ENCODE assay signal across 22 cellular contexts in the genomic region with DNA sequence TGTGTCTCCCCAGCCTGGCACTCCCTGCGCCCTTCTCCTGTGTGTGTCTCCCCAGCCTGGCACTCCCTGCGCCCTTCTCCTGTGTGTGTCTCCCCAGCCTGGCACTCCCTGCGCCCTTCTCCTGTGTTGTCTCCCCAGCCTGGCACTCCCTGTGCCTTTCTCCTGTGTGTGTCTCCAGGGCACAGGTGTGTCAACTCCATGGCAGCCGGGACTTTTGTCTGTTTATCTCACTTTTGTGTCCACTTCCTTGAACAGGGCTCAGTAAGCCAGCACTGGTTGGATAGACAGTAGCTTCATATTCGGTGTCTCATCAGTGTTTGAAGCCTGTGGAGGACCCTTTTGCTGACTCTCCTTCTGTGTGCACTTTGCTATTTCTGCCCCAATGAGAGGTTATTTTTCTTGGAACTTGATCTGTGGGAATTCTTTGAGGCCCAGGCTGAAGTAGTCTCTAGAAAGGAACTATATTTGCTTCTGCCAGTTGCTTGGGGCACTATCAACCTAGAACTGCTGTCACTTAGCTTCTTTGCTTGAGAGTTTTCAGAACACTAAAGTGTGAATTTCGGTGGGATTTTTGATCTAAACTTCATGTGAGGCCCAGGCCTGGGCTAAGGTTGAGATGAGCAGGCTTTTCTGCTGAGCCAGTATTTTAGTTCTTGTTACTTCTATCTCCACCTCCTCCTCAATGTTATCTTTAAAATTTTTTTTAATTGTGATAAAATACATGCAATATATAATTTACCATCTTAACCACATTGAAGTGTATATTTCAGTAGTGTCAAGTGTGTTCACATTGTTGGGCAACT. TPM values are rescaled to one million over a fixed set of nuclear protein-coding genes. Genes with fewer than 3 reads are reported as not detected.
A peak's percentile ranks its signal among the peaks of the same experiment; 100 is the strongest.
DNase-seq lines count a peak whose midpoint lies in the region; ATAC-seq and TF ChIP-seq lines count a peak whose summit lies in the region.
"Had no signal": no experiment of that assay in that cellular context is flagged by ENCODE, and none has a peak within 500 bp of the region (broad histone marks: within the 10 kb centered on the region; RNA-seq: fewer than 3 reads in every experiment).

No MANE protein-coding gene starts in this region.

- TF ChIP-seq CTCF in nephron (IDR thresholded peaks at IDR 0.05; ENCODE audit: unreplicated experiment in 3 of 3): no peak

- no peak overlapping the region for H3K4me3 Mint-ChIP-seq in CD4-positive, CD25-positive, alpha-beta regulatory T cell
- peak overlapping the region in 2 of 3 experiments; percentile 8 to 33 for H3K4me3 Mint-ChIP-seq in nephron
- no peak overlapping the region for H3K4me3 Mint-ChIP-seq in activated naive CD8-positive, alpha-beta T cell treated with anti-CD3 and anti-CD28 coated beads for 36 hours

- peaks cover 9% of the 10 kb centered on the region for H3K4me1 ChIP-seq in CD4-positive, CD25-positive, alpha-beta regulatory T cell (ENCODE audit: control insufficient read depth, insufficient read depth, low read length, poor library complexity, severe bottlenecking)
- H3K4me1 ChIP-seq: gastroesophageal sphincter had no signal

- no peak overlapping the region for H3K27ac ChIP-seq in CD4-positive, CD25-positive, alpha-beta regulatory T cell (ENCODE audit: insufficient read depth, low read length, poor library complexity, severe bottlenecking)
- H3K27ac ChIP-seq: gastroesophageal sphincter had no signal

- H3K4me1 Mint-ChIP-seq in CD4-positive, CD25-positive, alpha-beta regulatory T cell: peaks cover 6 to 27% (median 12%) of the 10 kb centered on the region in 4 donors
- peaks cover 44% of the 10 kb centered on the region for H3K4me1 Mint-ChIP-seq in nephron
- no peaks in the 10 kb centered on the region for H3K4me1 Mint-ChIP-seq in activated naive CD8-positive, alpha-beta T cell treated with anti-CD3 and anti-CD28 coated beads for 36 hours

- peaks cover 4% of the 10 kb centered on the region for H3K27me3 Mint-ChIP-seq in CD4-positive, CD25-positive, alpha-beta regulatory T cell
- H3K27me3 Mint-ChIP-seq in nephron (ENCODE audit: low read depth): no peaks in the 10 kb centered on the region
- H3K27me3 Mint-ChIP-seq in activated naive CD8-positive, alpha-beta T cell treated with anti-CD3 and anti-CD28 coated beads for 36 hours: no peaks in the 10 kb centered on the region

- H3K36me3 ChIP-seq in CD4-positive, CD25-positive, alpha-beta regulatory T cell (ENCODE audit: control insufficient read depth, insufficient read depth, low read length): no peaks in the 10 kb centered on the region
- H3K36me3 ChIP-seq: gastroesophageal sphincter had no signal

- no peaks in the 10 kb centered on the region for H3K27me3 ChIP-seq in CD4-positive, CD25-positive, alpha-beta regulatory T cell (ENCODE audit: control insufficient read depth, insufficient read depth, low read length)
- H3K27me3 ChIP-seq: gastroesophageal sphincter had no signal

- no peak for DNase-seq in CD4-positive, CD25-positive, alpha-beta regulatory T cell
- DNase-seq in NCI-H69 (lab: John Stamatoyannopoulos, UW): peak; percentile 2
- DNase-seq in dedifferentiated amniotic fluid mesenchymal stem cell (ENCODE audit: extremely low spot score): peak; percentile 16
- DNase-seq in NOMO-1 treated with dmso at 0.1 percent for 144 hours (lab: John Stamatoyannopoulos, UW; ENCODE audit: unreplicated experiment): no peak
- DNase-seq in activated naive CD8-positive, alpha-beta T cell treated with anti-CD3 and anti-CD28 coated beads for 36 hours: no peak
- no peak for DNase-seq in NCI-H2081 treated with DMSO at 0.1 percent for 48 hours (lab: John Stamatoyannopoulos, UW)
- DNase-seq: activated CD8-positive, alpha-beta memory T cell treated with anti-CD3 and anti-CD28 coated beads, Interleukin-2, amount 50 U/mL, for 4 hours; activated gamma-delta T cell; amygdala; COR-L47; cortex of kidney; KBM-7; NCI-H82; stimulated activated CD4-positive, alpha-beta T cell treated with anti-CD3 and anti-CD28 coated beads, Interleukin-4, amount 100 ng/mL, for 1 hour; T1000 had no signal

- ATAC-seq in CD4-positive, CD25-positive, alpha-beta regulatory T cell (ENCODE audit: low read depth in 2 of 2): no peak
- ATAC-seq in HG03135 (IDR thresholded peaks at IDR 0.05; ENCODE audit: unreplicated experiment): no peak
- ATAC-seq: gastroesophageal sphincter, GM12878, HCT116, left lobe of liver had no signal

- H3K4me3 ChIP-seq in CD4-positive, CD25-positive, alpha-beta regulatory T cell (ENCODE audit: low read depth, low read length): no peak overlapping the region
- H3K4me3 ChIP-seq: gastroesophageal sphincter, GM12878, skin epidermis had no signal

- peaks cover 0 to 8% of the 10 kb centered on the region in 2 experiments for H3K9me3 ChIP-seq in CD4-positive, CD25-positive, alpha-beta regulatory T cell (ENCODE audit: control insufficient read depth in 2 of 2, low read length in 2 of 2)
- H3K9me3 ChIP-seq: gastroesophageal sphincter had no signal

- no peaks in the 10 kb centered on the region for H3K36me3 Mint-ChIP-seq in CD4-positive, CD25-positive, alpha-beta regulatory T cell
- no peaks in the 10 kb centered on the region for H3K36me3 Mint-ChIP-seq in nephron (ENCODE audit: low read depth)
- H3K36me3 Mint-ChIP-seq in activated naive CD8-positive, alpha-beta T cell treated with anti-CD3 and anti-CD28 coated beads for 36 hours: peaks cover 12% of the 10 kb centered on the region

- H3K9me3 Mint-ChIP-seq in CD4-positive, CD25-positive, alpha-beta regulatory T cell: peaks cover 0 to 3% (median 0%) of the 10 kb centered on the region in 7 donors
- peaks cover 6% of the 10 kb centered on the region for H3K9me3 Mint-ChIP-seq in nephron
- peaks cover 11% of the 10 kb centered on the region for H3K9me3 Mint-ChIP-seq in activated naive CD8-positive, alpha-beta T cell treated with anti-CD3 and anti-CD28 coated beads for 36 hours

- H3K27ac Mint-ChIP-seq in CD4-positive, CD25-positive, alpha-beta regulatory T cell: peak overlapping the region in 2 of 3 donors; percentile 12 to 60
- H3K27ac Mint-ChIP-seq in nephron: peak overlapping the region; percentile 92 to 93 (median 92)
- H3K27ac Mint-ChIP-seq in activated naive CD8-positive, alpha-beta T cell treated with anti-CD3 and anti-CD28 coated beads for 36 hours: no peak overlapping the region

RNA-seq across cellular contexts. Expression of a gene that starts 8.3 kb away (rescaled TPM):
- total RNA-seq in CD4-positive, CD25-positive, alpha-beta regulatory T cell: 23.0 TPM
- polyA plus RNA-seq in CD4-positive, CD25-positive, alpha-beta regulatory T cell: 10 to 100 TPM; 17.6 to 22.0 (median 20.3) TPM
- 10 to 100 TPM; 40.2 to 47.0 TPM for total RNA-seq in activated naive CD8-positive, alpha-beta T cell treated with anti-CD3 and anti-CD28 coated beads for 36 hours

Comparison
In these comparisons a context has a peak if more than half of its experiments do, and no peak if none do; other contexts are left out.
1. DNase-seq: peak in NCI-H69 (single experiment) and dedifferentiated amniotic fluid mesenchymal stem cell (single experiment); none in CD4-positive, CD25-positive, alpha-beta regulatory T cell (0 of 3), NOMO-1 treated with dmso at 0.1 percent for 144 hours (single experiment), activated naive CD8-positive, alpha-beta T cell treated with anti-CD3 and anti-CD28 coated beads for 36 hours (single experiment) and NCI-H2081 treated with DMSO at 0.1 percent for 48 hours (single experiment).
2. H3K4me3 Mint-ChIP-seq: peak in nephron (2 of 3); none in CD4-positive, CD25-positive, alpha-beta regulatory T cell (0 of 4) and activated naive CD8-positive, alpha-beta T cell treated with anti-CD3 and anti-CD28 coated beads for 36 hours (single experiment).